ENCODE assay signal across 11 cellular contexts in genomic region chr1:6495540-6496359, GRCh38. TPM values are rescaled to one million over a fixed set of nuclear protein-coding genes. Genes with fewer than 3 reads are reported as not detected.
DNase-seq lines count a peak whose midpoint lies in the region; ATAC-seq, FAIRE-seq and TF ChIP-seq lines count a peak whose summit lies in the region.
"Had no signal": no experiment of that assay in that cellular context is flagged by ENCODE, and none has a peak within 500 bp of the region (broad histone marks: within the 10 kb centered on the region; RNA-seq: fewer than 3 reads in every experiment).

No MANE protein-coding gene starts in this region.

- peaks cover 32% of the 10 kb centered on the region for H3K27me3 Mint-ChIP-seq in GM23338 (ENCODE audit: insufficient read depth, low read depth, poor library complexity)
- H3K27me3 Mint-ChIP-seq in central memory CD8-positive, alpha-beta T cell: peaks cover 27% of the 10 kb centered on the region

- H2AK5ac ChIP-seq in mesenchymal stem cell (ENCODE audit: low read length, severe bottlenecking): no peak overlapping the region

- H3K27me3 ChIP-seq in GM23338 (ENCODE audit: insufficient read depth) (peaks cover 30% of the 10 kb centered on the region), mesenchymal stem cell (ENCODE audit: control insufficient read depth in 1 of 2, insufficient read depth in 1 of 2, low read length in 2 of 2) (peaks cover 0 to 7% of the 10 kb centered on the region in 2 experiments), prostate gland (replicated peaks; ENCODE audit: insufficient read depth) (no peaks in the 10 kb centered on the region)
- H3K27me3 ChIP-seq: ovary had no signal

- H2BK12ac ChIP-seq in mesenchymal stem cell (ENCODE audit: low read length in 2 of 2): peak overlapping the region in 1 of 2 experiments; percentile 25

- no peak overlapping the region for H2AFZ ChIP-seq in GM23338
- H2AFZ ChIP-seq in mesenchymal stem cell (ENCODE audit: low read depth, low read length): no peak overlapping the region

- no peak for ATAC-seq in A549
- ATAC-seq in GM23338: peak; percentile 13
- no peak for ATAC-seq in central memory CD8-positive, alpha-beta T cell (replicated peaks; ENCODE audit: extremely low read depth, poor library complexity, severe bottlenecking)
- no peak for ATAC-seq in HG02678 (IDR thresholded peaks at IDR 0.05; ENCODE audit: unreplicated experiment)
- ATAC-seq: GM12878 had no signal

- DNase-seq in A549 (ENCODE audit: low read depth in 1 of 2, low spot score in 1 of 2) (no peak), GM23338 (ENCODE audit: low spot score) (peak; percentile 78), mesenchymal stem cell (no peak), prostate gland (ENCODE audit: low spot score) (no peak), GM03348 (ENCODE audit: low spot score) (no peak), COLO668 (lab: John Stamatoyannopoulos, UW; ENCODE audit: unreplicated experiment) (no peak)
- no peak for DNase-seq in central memory CD8-positive, alpha-beta T cell (ENCODE audit: low spot score in 2 of 2)

- H3K36me3 Mint-ChIP-seq in GM23338 (ENCODE audit: low read depth): no peaks in the 10 kb centered on the region
- H3K36me3 Mint-ChIP-seq in central memory CD8-positive, alpha-beta T cell (ENCODE audit: insufficient read depth): no peaks in the 10 kb centered on the region

- POLR2A ChIA-PET in A549 (lab: Yijun Ruan, JAX): no interaction called here

- no peak overlapping the region for H3K23ac ChIP-seq in mesenchymal stem cell (ENCODE audit: low read length in 2 of 2)

- no peak overlapping the region for H3K18ac ChIP-seq in mesenchymal stem cell (ENCODE audit: low read depth in 1 of 2, low read length in 2 of 2)

- no peak overlapping the region for H2BK15ac ChIP-seq in mesenchymal stem cell (ENCODE audit: low read depth, poor library complexity, severe bottlenecking)

- 90% methylated on average over 13 of the region's 14 CpGs for WGBS in A549 (ENCODE audit: missing lambda C conversion rate)
- 83% methylated on average over 14 of the region's 14 CpGs for WGBS in mesenchymal stem cell
- 66% methylated on average over 14 of the region's 14 CpGs for WGBS in prostate gland

- H3K27ac ChIP-seq in A549 (no peak overlapping the region), GM23338 (ENCODE audit: low read depth) (no peak overlapping the region), mesenchymal stem cell (ENCODE audit: low read length, poor library complexity, severe bottlenecking) (no peak overlapping the region), prostate gland (no peak overlapping the region)
- H3K27ac ChIP-seq: ovary had no signal

- H3K4me2 ChIP-seq in A549 (peak overlapping the region; percentile 98), GM23338 (peak overlapping the region; percentile 99), mesenchymal stem cell (ENCODE audit: low read length, poor library complexity, severe bottlenecking) (peak overlapping the region; percentile 94)

- H3K9me3 Mint-ChIP-seq in GM23338: no peaks in the 10 kb centered on the region
- no peaks in the 10 kb centered on the region for H3K9me3 Mint-ChIP-seq in central memory CD8-positive, alpha-beta T cell

- H3K4me1 ChIP-seq in A549 (peaks cover 22% of the 10 kb centered on the region), GM23338 (ENCODE audit: insufficient read depth) (peaks cover 33% of the 10 kb centered on the region), mesenchymal stem cell (ENCODE audit: control insufficient read depth, insufficient read depth, low read depth, low read length) (peaks cover 45% of the 10 kb centered on the region), prostate gland (replicated peaks) (peaks cover 3% of the 10 kb centered on the region)

- H3K36me3 ChIP-seq in GM23338 (ENCODE audit: insufficient read depth) (no peaks in the 10 kb centered on the region), mesenchymal stem cell (ENCODE audit: control insufficient read depth in 1 of 2, insufficient read depth in 2 of 2, low read depth in 1 of 2, low read length in 2 of 2) (peaks cover 0 to 6% of the 10 kb centered on the region in 2 experiments), prostate gland (no peaks in the 10 kb centered on the region)
- H3K36me3 ChIP-seq: ovary had no signal

- peak overlapping the region; percentile 72 for H3K4me3 Mint-ChIP-seq in GM23338
- peak overlapping the region; percentile 59 for H3K4me3 Mint-ChIP-seq in central memory CD8-positive, alpha-beta T cell

- H3K14ac ChIP-seq in mesenchymal stem cell (ENCODE audit: low read length in 2 of 2): no peak overlapping the region

- no peak for FAIRE-seq in A549 (lab: Jason Lieb, UNC)
- FAIRE-seq: GM12878, islet of Langerhans had no signal

- H2BK120ac ChIP-seq in mesenchymal stem cell (ENCODE audit: low read depth, low read length): no peak overlapping the region

- CTCF ChIA-PET in A549 (lab: Yijun Ruan, JAX): interaction anchor here (1.3 to 2.1 kb wide), 3 partner anchors 10 to 250 kb away, joined by 3 to 8 read pairs (median 4); partner anchors contain the start of gene NOL9

- intact Hi-C loops in prostate gland (cut with DNase I): no loop called here

- peak overlapping the region in 1 of 2 experiments; percentile 30 for H3K4ac ChIP-seq in mesenchymal stem cell (ENCODE audit: low read depth in 1 of 2, low read length in 2 of 2)

- no peak overlapping the region for H3K27ac Mint-ChIP-seq in GM23338
- no peak overlapping the region for H3K27ac Mint-ChIP-seq in central memory CD8-positive, alpha-beta T cell (ENCODE audit: low read depth)

- no peak for TF ChIP-seq RAD21 in A549 (conservative IDR thresholded peaks at IDR 0.05 in 1 of 2, IDR thresholded peaks at IDR 0.05 in 1 of 2)

- peak overlapping the region; percentile 45 for H4K8ac ChIP-seq in mesenchymal stem cell (ENCODE audit: low read length)

- H3K4me3 ChIP-seq in A549: no peak overlapping the region
- peak overlapping the region; percentile 85 for H3K4me3 ChIP-seq in GM23338
- H3K4me3 ChIP-seq in mesenchymal stem cell (ENCODE audit: insufficient read depth in 1 of 2, low read depth in 1 of 2, low read length in 2 of 2): peak overlapping the region; percentile 14 to 78
- no peak overlapping the region for H3K4me3 ChIP-seq in prostate gland
- H3K4me3 ChIP-seq: GM12878 had no signal

- no peak for TF ChIP-seq EP300 in A549 (IDR thresholded peaks at IDR 0.05)

- H4K91ac ChIP-seq in mesenchymal stem cell (ENCODE audit: low read length): peak overlapping the region; percentile 78

- no peak overlapping the region for H2BK5ac ChIP-seq in mesenchymal stem cell (ENCODE audit: low read depth, low read length, poor library complexity, severe bottlenecking)

- TF ChIP-seq POLR2A in A549 (IDR thresholded peaks at IDR 0.05; ENCODE audit: low read length): no peak
- TF ChIP-seq POLR2A in prostate gland (IDR thresholded peaks at IDR 0.05): no peak

- peaks cover 17% of the 10 kb centered on the region for H3K79me1 ChIP-seq in mesenchymal stem cell (replicated peaks; ENCODE audit: low read length, poor library complexity, severe bottlenecking)

- H3K9me3 ChIP-seq in A549 (no peaks in the 10 kb centered on the region), mesenchymal stem cell (ENCODE audit: control insufficient read depth, low read length) (no peaks in the 10 kb centered on the region), prostate gland (no peaks in the 10 kb centered on the region)
- H3K9me3 ChIP-seq: ovary had no signal

- peak overlapping the region; percentile 78 for H3K9ac ChIP-seq in mesenchymal stem cell (ENCODE audit: low read length)

- no peak for TF ChIP-seq CTCF in A549 (IDR thresholded peaks at IDR 0.05)
- no peak for TF ChIP-seq CTCF in GM23338 (conservative IDR thresholded peaks at IDR 0.05; ENCODE audit: low read depth in 2 of 2)
- TF ChIP-seq CTCF in prostate gland (IDR thresholded peaks at IDR 0.05): no peak

- H3K9me2 ChIP-seq in GM23338 (ENCODE audit: insufficient read depth): no peaks in the 10 kb centered on the region

- H4K20me1 ChIP-seq in GM23338 (replicated peaks; ENCODE audit: insufficient read depth): no peaks in the 10 kb centered on the region

- no peaks in the 10 kb centered on the region for H3K79me2 ChIP-seq in GM23338 (replicated peaks; ENCODE audit: insufficient read depth)

- peaks cover 34% of the 10 kb centered on the region for H3K4me1 Mint-ChIP-seq in GM23338
- H3K4me1 Mint-ChIP-seq in central memory CD8-positive, alpha-beta T cell: peaks cover 20% of the 10 kb centered on the region

- peaks cover 14% of the 10 kb centered on the region for H3F3A ChIP-seq in GM23338 (replicated peaks; ENCODE audit: low read depth)

RNA-seq across cellular contexts. Expression of gene PLEKHG5, which starts 4.3 kb away (rescaled TPM):
- 0.75 and 0.84 TPM in 2 replicates for polyA plus RNA-seq in A549 (2011; rRNA removed)
- polyA plus RNA-seq in A549 (2012; cell fraction: cytosol; rRNA removed): 1.1 and 1.6 TPM in 2 replicates
- polyA plus RNA-seq in A549 (2012; cell fraction: nucleus; rRNA removed): 7.2 and 9.2 TPM in 2 replicates
- 2.4 to 3.4 TPM (median 3.1 TPM) in 3 replicates for polyA plus RNA-seq in A549 (2017; fragmentation: RNase III; extraction: RNeasy Plus Mini Kit Qiagen cat#74134 plus additional on column Dnase treatment)
- 0.62 and 0.83 TPM in 2 replicates for polyA minus RNA-seq in A549 (2011; rRNA and poly(A)+ RNA removed)
- 25.8 and 26.4 TPM in 2 replicates for total RNA-seq in GM23338 (2014; rRNA removed; shearing (Covaris generic))
- 9.0 and 10.2 TPM in 2 replicates for polyA plus RNA-seq in GM23338 (2016; fragmentation: Nextera tagmentation; extraction: Ambion mirVana)
- polyA plus RNA-seq in mesenchymal stem cell (2013, experiment 1 of 2): 6.5 TPM
- 6.7 TPM for polyA plus RNA-seq in mesenchymal stem cell (2013, experiment 2 of 2)
- total RNA-seq in prostate gland: 10 to 100 TPM; 11.6 to 21.4 TPM

RNA-seq across cellular contexts. Expression of gene TNFRSF25, which starts 29.8 kb away (rescaled TPM):
- polyA plus RNA-seq in A549 (2011; rRNA removed) (0.65 and 0.85 TPM in 2 replicates), A549 (2017; fragmentation: RNase III; extraction: RNeasy Plus Mini Kit Qiagen cat#74134 plus additional on column Dnase treatment) (3.0 to 4.5 TPM (median 3.4 TPM) in 3 replicates), GM23338 (2016; fragmentation: Nextera tagmentation; extraction: Ambion mirVana) (13.6 and 15.2 TPM in 2 replicates)
- polyA plus RNA-seq in A549 (2012; cell fraction: cytosol; rRNA removed): 2.1 and 2.6 TPM in 2 replicates
- polyA plus RNA-seq in A549 (2012; cell fraction: nucleus; rRNA removed): 23.2 and 24.6 TPM in 2 replicates
- 0.04 and 0.83 TPM in 2 replicates for polyA minus RNA-seq in A549 (2011; rRNA and poly(A)+ RNA removed)
- 25.3 and 26.3 TPM in 2 replicates for total RNA-seq in GM23338 (2014; rRNA removed; shearing (Covaris generic))
- polyA plus RNA-seq in mesenchymal stem cell (2013, experiment 1 of 2): 2.9 TPM
- polyA plus RNA-seq in mesenchymal stem cell (2013, experiment 2 of 2): 2.4 TPM
- total RNA-seq in prostate gland: 10 to 100 TPM; 15.2 to 22.7 TPM

RNA-seq across cellular contexts. Expression of gene NOL9, which starts 58.6 kb away (rescaled TPM):
- polyA plus RNA-seq in A549 (2011; rRNA removed) (19.0 and 19.3 TPM in 2 replicates), A549 (2017; fragmentation: RNase III; extraction: RNeasy Plus Mini Kit Qiagen cat#74134 plus additional on column Dnase treatment) (4.4 to 6.4 TPM (median 4.8 TPM) in 3 replicates), GM23338 (2016; fragmentation: Nextera tagmentation; extraction: Ambion mirVana) (11.4 and 13.2 TPM in 2 replicates)
- polyA plus RNA-seq in A549 (2012; cell fraction: cytosol; rRNA removed): 5.8 and 7.0 TPM in 2 replicates
- polyA plus RNA-seq in A549 (2012; cell fraction: nucleus; rRNA removed): 8.7 and 13.5 TPM in 2 replicates
- 22.4 and 25.7 TPM in 2 replicates for polyA minus RNA-seq in A549 (2011; rRNA and poly(A)+ RNA removed)
- 44.6 and 48.5 TPM in 2 replicates for total RNA-seq in GM23338 (2014; rRNA removed; shearing (Covaris generic))
- polyA plus RNA-seq in mesenchymal stem cell (2013, experiment 1 of 2): 7.3 TPM
- polyA plus RNA-seq in mesenchymal stem cell (2013, experiment 2 of 2): 7.3 TPM
- 10 to 100 TPM; 15.7 to 20.9 TPM for total RNA-seq in prostate gland

RNA-seq across cellular contexts. Expression of gene TAS1R1, which starts 59.4 kb away (rescaled TPM):
- not detected in 2 replicates for polyA plus RNA-seq in A549 (2011; rRNA removed)
- polyA plus RNA-seq in A549 (2012; cell fraction: cytosol; rRNA removed): 0.03 TPM in 1 of 2 replicates, not detected in the other
- polyA plus RNA-seq in A549 (2012; cell fraction: nucleus; rRNA removed): 0.02 and 0.07 TPM in 2 replicates
- polyA plus RNA-seq in A549 (2017; fragmentation: RNase III; extraction: RNeasy Plus Mini Kit Qiagen cat#74134 plus additional on column Dnase treatment): 0.04 TPM in 1 of 3 replicates, not detected in the others
- polyA minus RNA-seq in A549 (2011; rRNA and poly(A)+ RNA removed): not detected in 2 replicates
- not detected in 2 replicates for total RNA-seq in GM23338 (2014; rRNA removed; shearing (Covaris generic))
- polyA plus RNA-seq in GM23338 (2016; fragmentation: Nextera tagmentation; extraction: Ambion mirVana): 0.19 TPM in 1 of 2 replicates, not detected in the other
- not detected for polyA plus RNA-seq in mesenchymal stem cell (2013, experiment 1 of 2)
- not detected for polyA plus RNA-seq in mesenchymal stem cell (2013, experiment 2 of 2)
- total RNA-seq in prostate gland: 1 to 10 TPM in 1 of 2 donors, not detected in 1; 1.5 TPM
- total RNA-seq: GM12878 had no signal

Comparison
In these comparisons a context has a peak if more than half of its experiments do, and no peak if none do; other contexts are left out.
1. H3K4me3 ChIP-seq: peak in GM23338 (single experiment) and mesenchymal stem cell (2 of 2); none in A549 (single experiment) and prostate gland (0 of 2).
2. Peak in every context shown above with its lines, with median percentiles within 50 percentile points of each other: H3K4me2 ChIP-seq.